Comparison of ENCODE assay signal across 26 cellular contexts in genomic region chrY:9124623-9125022, GRCh38.
"Had no signal": no experiment of that assay in that cellular context is flagged by ENCODE, and none has a peak within 500 bp of the region (broad histone marks: within the 10 kb centered on the region; RNA-seq: fewer than 3 reads in every experiment).

No MANE protein-coding gene starts in this region.

- H3K27me3 ChIP-seq: SJCRH30 had no signal

- H3K4me3 ChIP-seq: K562, SJCRH30 had no signal

- H3K9ac ChIP-seq: KMS-11 had no signal

- H3K4me2 ChIP-seq: KMS-11 had no signal

- H3K9me3 ChIP-seq: SJCRH30 had no signal

- H3K4me1 ChIP-seq: SJCRH30 had no signal

- H3K27ac ChIP-seq: KMS-11, RWPE1, SJCRH30 had no signal

- ATAC-seq: HepG2, K562, Right ventricle myocardium inferior, SK-N-SH treated with all-trans-retinoic acid at 6 μM for 48 hours, T-helper 17 cell had no signal

- DNase-seq: IMR-90, Kasumi-1, NCI-H1092, NCI-H1105 treated with DMSO at 0.1 percent for 48 hours, NCI-H1417 treated with DMSO at 0.1 percent for 48 hours, NCI-H146, NCI-H1694 treated with DMSO at 0.1 percent for 48 hours, NCI-H1930, NCI-H2081, NCI-H2171, NCI-H226, NCI-H446, NCI-H510A, NCI-H524 treated with DMSO at 0.1 percent for 48 hours, NCI-H69, NCI-H774, SHP77 treated with DMSO at 0.1 percent for 48 hours, SJCRH30, T-helper 1 cell, T-helper 17 cell had no signal

- H3K36me3 ChIP-seq: SJCRH30 had no signal
